1 cellular context compared by ENCODE assay signal in the genomic region with DNA sequence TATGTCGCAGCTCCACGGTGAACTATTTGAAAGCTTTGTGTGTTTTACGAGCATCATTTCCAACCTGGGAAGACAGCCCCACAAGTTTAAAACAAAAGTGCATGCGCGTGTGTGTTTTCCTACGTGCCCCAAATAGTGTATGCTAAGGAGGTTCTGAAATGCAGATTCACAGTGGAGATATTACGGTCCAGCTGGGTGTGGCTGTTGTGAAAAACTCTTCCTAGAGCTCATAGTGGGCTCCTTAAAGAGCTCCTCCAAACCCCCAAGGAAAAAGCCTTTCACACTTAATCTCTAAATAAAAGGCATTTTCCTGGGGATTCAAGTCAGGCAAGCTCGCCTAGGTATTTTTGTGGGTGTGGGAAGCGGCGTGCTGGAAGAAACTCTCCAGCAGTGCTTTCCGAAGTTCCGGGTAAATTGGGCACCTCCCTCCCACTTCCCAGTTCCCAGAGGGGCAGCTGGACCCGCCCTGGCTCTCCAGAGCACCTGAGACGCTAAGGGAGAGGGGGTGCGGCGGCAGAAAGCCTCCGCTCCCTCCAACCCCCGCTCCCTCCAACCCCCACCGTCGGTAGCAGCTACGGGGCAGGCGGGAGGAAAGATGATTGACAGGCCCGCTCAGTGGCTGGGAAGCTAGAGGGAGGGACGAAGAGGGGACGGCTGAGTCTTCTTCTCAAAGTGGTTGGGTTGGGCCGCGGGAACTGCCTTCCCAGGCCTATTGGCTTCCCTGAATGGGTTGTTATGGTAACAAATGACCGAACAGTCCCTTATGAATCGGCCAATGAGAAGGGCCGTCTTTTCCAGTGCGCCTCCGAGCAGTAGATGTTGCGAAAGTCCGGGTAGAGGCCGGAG.
TF ChIP-seq lines count a peak whose summit lies in the region.

No MANE protein-coding gene starts in this region.

TF ChIP-seq in HepG2, 621 proteins besides CTCF, POLR2A, EP300 and RAD21 (continues in another document):
- no peak for TF ChIP-seq ARNT (IDR thresholded peaks at IDR 0.05)
- TF ChIP-seq, protein P1, sequence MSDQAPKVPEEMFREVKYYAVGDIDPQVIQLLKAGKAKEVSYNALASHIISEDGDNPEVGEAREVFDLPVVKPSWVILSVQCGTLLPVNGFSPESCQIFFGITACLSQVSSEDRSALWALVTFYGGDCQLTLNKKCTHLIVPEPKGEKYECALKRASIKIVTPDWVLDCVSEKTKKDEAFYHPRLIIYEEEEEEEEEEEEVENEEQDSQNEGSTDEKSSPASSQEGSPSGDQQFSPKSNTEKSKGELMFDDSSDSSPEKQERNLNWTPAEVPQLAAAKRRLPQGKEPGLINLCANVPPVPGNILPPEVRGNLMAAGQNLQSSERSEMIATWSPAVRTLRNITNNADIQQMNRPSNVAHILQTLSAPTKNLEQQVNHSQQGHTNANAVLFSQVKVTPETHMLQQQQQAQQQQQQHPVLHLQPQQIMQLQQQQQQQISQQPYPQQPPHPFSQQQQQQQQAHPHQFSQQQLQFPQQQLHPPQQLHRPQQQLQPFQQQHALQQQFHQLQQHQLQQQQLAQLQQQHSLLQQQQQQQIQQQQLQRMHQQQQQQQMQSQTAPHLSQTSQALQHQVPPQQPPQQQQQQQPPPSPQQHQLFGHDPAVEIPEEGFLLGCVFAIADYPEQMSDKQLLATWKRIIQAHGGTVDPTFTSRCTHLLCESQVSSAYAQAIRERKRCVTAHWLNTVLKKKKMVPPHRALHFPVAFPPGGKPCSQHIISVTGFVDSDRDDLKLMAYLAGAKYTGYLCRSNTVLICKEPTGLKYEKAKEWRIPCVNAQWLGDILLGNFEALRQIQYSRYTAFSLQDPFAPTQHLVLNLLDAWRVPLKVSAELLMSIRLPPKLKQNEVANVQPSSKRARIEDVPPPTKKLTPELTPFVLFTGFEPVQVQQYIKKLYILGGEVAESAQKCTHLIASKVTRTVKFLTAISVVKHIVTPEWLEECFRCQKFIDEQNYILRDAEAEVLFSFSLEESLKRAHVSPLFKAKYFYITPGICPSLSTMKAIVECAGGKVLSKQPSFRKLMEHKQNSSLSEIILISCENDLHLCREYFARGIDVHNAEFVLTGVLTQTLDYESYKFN (CRISPR knock-in tag; conservative IDR thresholded peaks at IDR 0.05) = peak; percentile 37; the same call in 1 of the 2 replicates
- no peak for TF ChIP-seq MZF1 (CRISPR knock-in tag; IDR thresholded peaks at IDR 0.05; ENCODE audit: borderline replicate concordance)
- no peak for TF ChIP-seq ZNF317 (CRISPR knock-in tag; IDR thresholded peaks at IDR 0.05)
- no peak for TF ChIP-seq SIX4 (CRISPR knock-in tag; IDR thresholded peaks at IDR 0.05)
- TF ChIP-seq FOXK1 (CRISPR knock-in tag; IDR thresholded peaks at IDR 0.05; ENCODE audit: borderline replicate concordance, low read depth) = peak; percentile 48; the same call in 1 of the 2 replicates
- no peak for TF ChIP-seq MBD4 (IDR thresholded peaks at IDR 0.05; ENCODE audit: borderline replicate concordance, low read length)
- 0 out of 2 replicates have a peak, but pooled peaks have one; percentile 7 for TF ChIP-seq TOE1 (CRISPR knock-in tag; IDR thresholded peaks at IDR 0.05)
- TF ChIP-seq SNAI1 (CRISPR knock-in tag; IDR thresholded peaks at IDR 0.05; ENCODE audit: borderline replicate concordance) = peak; percentile 11; the same call in 1 of the 2 replicates
- TF ChIP-seq, protein P2, sequence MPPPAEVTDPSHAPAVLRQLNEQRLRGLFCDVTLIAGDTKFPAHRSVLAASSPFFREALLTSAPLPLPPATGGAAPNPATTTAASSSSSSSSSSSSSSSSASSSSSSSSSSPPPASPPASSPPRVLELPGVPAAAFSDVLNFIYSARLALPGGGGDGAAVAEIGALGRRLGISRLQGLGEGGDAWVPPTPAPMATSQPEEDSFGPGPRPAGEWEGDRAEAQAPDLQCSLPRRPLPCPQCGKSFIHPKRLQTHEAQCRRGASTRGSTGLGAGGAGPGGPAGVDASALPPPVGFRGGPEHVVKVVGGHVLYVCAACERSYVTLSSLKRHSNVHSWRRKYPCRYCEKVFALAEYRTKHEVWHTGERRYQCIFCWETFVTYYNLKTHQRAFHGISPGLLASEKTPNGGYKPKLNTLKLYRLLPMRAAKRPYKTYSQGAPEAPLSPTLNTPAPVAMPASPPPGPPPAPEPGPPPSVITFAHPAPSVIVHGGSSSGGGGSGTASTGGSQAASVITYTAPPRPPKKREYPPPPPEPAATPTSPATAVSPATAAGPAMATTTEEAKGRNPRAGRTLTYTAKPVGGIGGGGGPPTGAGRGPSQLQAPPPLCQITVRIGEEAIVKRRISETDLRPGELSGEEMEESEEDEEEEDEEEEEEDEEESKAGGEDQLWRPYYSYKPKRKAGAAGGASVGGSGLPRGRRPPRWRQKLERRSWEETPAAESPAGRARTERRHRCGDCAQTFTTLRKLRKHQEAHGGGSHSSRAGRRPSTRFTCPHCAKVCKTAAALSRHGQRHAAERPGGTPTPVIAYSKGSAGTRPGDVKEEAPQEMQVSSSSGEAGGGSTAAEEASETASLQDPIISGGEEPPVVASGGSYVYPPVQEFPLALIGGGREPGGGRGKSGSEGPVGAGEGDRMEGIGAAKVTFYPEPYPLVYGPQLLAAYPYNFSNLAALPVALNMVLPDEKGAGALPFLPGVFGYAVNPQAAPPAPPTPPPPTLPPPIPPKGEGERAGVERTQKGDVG (CRISPR knock-in tag; IDR thresholded peaks at IDR 0.05; ENCODE audit: borderline replicate concordance) = no peak
- TF ChIP-seq ZNF737 (CRISPR knock-in tag; IDR thresholded peaks at IDR 0.05; ENCODE audit: borderline replicate concordance) = no peak
- TF ChIP-seq GLI4 (CRISPR knock-in tag; IDR thresholded peaks at IDR 0.05; ENCODE audit: borderline replicate concordance) = no peak
- no peak for TF ChIP-seq FIP1L1 (IDR thresholded peaks at IDR 0.05; ENCODE audit: borderline replicate concordance, insufficient read depth, low read depth, low read length)
- TF ChIP-seq, protein P3, sequence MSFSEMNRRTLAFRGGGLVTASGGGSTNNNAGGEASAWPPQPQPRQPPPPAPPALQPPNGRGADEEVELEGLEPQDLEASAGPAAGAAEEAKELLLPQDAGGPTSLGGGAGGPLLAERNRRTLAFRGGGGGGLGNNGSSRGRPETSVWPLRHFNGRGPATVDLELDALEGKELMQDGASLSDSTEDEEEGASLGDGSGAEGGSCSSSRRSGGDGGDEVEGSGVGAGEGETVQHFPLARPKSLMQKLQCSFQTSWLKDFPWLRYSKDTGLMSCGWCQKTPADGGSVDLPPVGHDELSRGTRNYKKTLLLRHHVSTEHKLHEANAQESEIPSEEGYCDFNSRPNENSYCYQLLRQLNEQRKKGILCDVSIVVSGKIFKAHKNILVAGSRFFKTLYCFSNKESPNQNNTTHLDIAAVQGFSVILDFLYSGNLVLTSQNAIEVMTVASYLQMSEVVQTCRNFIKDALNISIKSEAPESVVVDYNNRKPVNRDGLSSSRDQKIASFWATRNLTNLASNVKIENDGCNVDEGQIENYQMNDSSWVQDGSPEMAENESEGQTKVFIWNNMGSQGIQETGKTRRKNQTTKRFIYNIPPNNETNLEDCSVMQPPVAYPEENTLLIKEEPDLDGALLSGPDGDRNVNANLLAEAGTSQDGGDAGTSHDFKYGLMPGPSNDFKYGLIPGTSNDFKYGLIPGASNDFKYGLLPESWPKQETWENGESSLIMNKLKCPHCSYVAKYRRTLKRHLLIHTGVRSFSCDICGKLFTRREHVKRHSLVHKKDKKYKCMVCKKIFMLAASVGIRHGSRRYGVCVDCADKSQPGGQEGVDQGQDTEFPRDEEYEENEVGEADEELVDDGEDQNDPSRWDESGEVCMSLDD (CRISPR knock-in tag; IDR thresholded peaks at IDR 0.05; ENCODE audit: borderline replicate concordance) = no peak
- TF ChIP-seq, protein P4, sequence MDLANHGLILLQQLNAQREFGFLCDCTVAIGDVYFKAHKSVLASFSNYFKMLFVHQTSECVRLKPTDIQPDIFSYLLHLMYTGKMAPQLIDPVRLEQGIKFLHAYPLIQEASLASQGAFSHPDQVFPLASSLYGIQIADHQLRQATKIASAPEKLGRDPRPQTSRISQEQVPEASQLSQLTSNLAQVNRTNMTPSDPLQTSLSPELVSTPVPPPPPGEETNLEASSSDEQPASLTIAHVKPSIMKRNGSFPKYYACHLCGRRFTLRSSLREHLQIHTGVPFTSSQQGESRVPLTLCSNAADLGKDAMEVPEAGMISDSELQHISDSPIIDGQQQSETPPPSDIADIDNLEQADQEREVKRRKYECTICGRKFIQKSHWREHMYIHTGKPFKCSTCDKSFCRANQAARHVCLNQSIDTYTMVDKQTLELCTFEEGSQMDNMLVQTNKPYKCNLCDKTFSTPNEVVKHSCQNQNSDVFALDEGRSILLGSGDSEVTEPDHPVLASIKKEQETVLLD (CRISPR knock-in tag; IDR thresholded peaks at IDR 0.05; ENCODE audit: low read depth) = peak; percentile 43; the same call in 1 of the 2 replicates
- no peak for TF ChIP-seq ZNF781 (CRISPR knock-in tag; IDR thresholded peaks at IDR 0.05; ENCODE audit: borderline replicate concordance, not compliant biosample characterization)
- no peak for TF ChIP-seq FOSL1 (CRISPR knock-in tag; IDR thresholded peaks at IDR 0.05; ENCODE audit: borderline replicate concordance)
- TF ChIP-seq, protein P5, sequence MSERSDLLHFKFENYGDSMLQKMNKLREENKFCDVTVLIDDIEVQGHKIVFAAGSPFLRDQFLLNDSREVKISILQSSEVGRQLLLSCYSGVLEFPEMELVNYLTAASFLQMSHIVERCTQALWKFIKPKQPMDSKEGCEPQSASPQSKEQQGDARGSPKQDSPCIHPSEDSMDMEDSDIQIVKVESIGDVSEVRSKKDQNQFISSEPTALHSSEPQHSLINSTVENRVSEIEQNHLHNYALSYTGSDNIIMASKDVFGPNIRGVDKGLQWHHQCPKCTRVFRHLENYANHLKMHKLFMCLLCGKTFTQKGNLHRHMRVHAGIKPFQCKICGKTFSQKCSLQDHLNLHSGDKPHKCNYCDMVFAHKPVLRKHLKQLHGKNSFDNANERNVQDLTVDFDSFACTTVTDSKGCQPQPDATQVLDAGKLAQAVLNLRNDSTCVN (CRISPR knock-in tag; IDR thresholded peaks at IDR 0.05; ENCODE audit: borderline replicate concordance) = 0 out of 2 replicates have a peak, but pooled peaks have one; percentile 1
- TF ChIP-seq ZNF326 (CRISPR knock-in tag; IDR thresholded peaks at IDR 0.05; ENCODE audit: borderline replicate concordance) = no peak
- TF ChIP-seq EHMT2 (IDR thresholded peaks at IDR 0.05; ENCODE audit: borderline replicate concordance, low read depth, low read length) = no peak
- TF ChIP-seq, protein P6, sequence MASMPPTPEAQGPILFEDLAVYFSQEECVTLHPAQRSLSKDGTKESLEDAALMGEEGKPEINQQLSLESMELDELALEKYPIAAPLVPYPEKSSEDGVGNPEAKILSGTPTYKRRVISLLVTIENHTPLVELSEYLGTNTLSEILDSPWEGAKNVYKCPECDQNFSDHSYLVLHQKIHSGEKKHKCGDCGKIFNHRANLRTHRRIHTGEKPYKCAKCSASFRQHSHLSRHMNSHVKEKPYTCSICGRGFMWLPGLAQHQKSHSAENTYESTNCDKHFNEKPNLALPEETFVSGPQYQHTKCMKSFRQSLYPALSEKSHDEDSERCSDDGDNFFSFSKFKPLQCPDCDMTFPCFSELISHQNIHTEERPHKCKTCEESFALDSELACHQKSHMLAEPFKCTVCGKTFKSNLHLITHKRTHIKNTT (CRISPR knock-in tag; IDR thresholded peaks at IDR 0.05) = no peak
- TF ChIP-seq ZFY (CRISPR knock-in tag; IDR thresholded peaks at IDR 0.05) = no peak
- TF ChIP-seq, protein P7, sequence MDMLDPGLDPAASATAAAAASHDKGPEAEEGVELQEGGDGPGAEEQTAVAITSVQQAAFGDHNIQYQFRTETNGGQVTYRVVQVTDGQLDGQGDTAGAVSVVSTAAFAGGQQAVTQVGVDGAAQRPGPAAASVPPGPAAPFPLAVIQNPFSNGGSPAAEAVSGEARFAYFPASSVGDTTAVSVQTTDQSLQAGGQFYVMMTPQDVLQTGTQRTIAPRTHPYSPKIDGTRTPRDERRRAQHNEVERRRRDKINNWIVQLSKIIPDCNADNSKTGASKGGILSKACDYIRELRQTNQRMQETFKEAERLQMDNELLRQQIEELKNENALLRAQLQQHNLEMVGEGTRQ (IDR thresholded peaks at IDR 0.05; ENCODE audit: low read depth, low read length) = no peak
- TF ChIP-seq, protein P7 (CRISPR knock-in tag; IDR thresholded peaks at IDR 0.05; ENCODE audit: borderline replicate concordance) = no peak
- TF ChIP-seq HNRNPL (IDR thresholded peaks at IDR 0.05; ENCODE audit: low read depth, low read length) = no peak
- TF ChIP-seq NFKB2 (CRISPR knock-in tag; IDR thresholded peaks at IDR 0.05; ENCODE audit: borderline replicate concordance) = no peak
- no peak for TF ChIP-seq PHF5A (CRISPR knock-in tag; IDR thresholded peaks at IDR 0.05; ENCODE audit: low read depth, unreplicated experiment)
- peak; percentile 92 for TF ChIP-seq CREM (IDR thresholded peaks at IDR 0.05)
- TF ChIP-seq CREM (CRISPR knock-in tag; IDR thresholded peaks at IDR 0.05) = no peak
- TF ChIP-seq, protein P8, sequence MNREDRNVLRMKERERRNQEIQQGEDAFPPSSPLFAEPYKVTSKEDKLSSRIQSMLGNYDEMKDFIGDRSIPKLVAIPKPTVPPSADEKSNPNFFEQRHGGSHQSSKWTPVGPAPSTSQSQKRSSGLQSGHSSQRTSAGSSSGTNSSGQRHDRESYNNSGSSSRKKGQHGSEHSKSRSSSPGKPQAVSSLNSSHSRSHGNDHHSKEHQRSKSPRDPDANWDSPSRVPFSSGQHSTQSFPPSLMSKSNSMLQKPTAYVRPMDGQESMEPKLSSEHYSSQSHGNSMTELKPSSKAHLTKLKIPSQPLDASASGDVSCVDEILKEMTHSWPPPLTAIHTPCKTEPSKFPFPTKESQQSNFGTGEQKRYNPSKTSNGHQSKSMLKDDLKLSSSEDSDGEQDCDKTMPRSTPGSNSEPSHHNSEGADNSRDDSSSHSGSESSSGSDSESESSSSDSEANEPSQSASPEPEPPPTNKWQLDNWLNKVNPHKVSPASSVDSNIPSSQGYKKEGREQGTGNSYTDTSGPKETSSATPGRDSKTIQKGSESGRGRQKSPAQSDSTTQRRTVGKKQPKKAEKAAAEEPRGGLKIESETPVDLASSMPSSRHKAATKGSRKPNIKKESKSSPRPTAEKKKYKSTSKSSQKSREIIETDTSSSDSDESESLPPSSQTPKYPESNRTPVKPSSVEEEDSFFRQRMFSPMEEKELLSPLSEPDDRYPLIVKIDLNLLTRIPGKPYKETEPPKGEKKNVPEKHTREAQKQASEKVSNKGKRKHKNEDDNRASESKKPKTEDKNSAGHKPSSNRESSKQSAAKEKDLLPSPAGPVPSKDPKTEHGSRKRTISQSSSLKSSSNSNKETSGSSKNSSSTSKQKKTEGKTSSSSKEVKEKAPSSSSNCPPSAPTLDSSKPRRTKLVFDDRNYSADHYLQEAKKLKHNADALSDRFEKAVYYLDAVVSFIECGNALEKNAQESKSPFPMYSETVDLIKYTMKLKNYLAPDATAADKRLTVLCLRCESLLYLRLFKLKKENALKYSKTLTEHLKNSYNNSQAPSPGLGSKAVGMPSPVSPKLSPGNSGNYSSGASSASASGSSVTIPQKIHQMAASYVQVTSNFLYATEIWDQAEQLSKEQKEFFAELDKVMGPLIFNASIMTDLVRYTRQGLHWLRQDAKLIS (CRISPR knock-in tag; IDR thresholded peaks at IDR 0.05) = 0 out of 2 replicates have a peak, but pooled peaks have one; percentile 6
- no peak for TF ChIP-seq EED (CRISPR knock-in tag; IDR thresholded peaks at IDR 0.05)
